In genomic region chr9:11335011-11335410, GRCh38 we compare ENCODE assay signal across 6 cellular contexts.
"Had no signal": no experiment of that assay in that cellular context is flagged by ENCODE, and none has a peak within 500 bp of the region (broad histone marks: within the 10 kb centered on the region; RNA-seq: fewer than 3 reads in every experiment).

No MANE protein-coding gene starts in this region.

- DNase-seq: H9, HCEC 1CT had no signal

- ATAC-seq: GM23338 had no signal

- H3K4me2 ChIP-seq: GM23338 had no signal

- H3K4me3 Mint-ChIP-seq: GM23338, H9 had no signal

- H3K9me3 Mint-ChIP-seq: H9 had no signal

- H2AFZ ChIP-seq: GM23338 had no signal

- H3K4me3 ChIP-seq: GM23338 had no signal

- FAIRE-seq: H1, H54, HTR-8/SVneo had no signal

- H3K4me1 Mint-ChIP-seq: GM23338, H9 had no signal
